ENCODE assay signal across 8 cellular contexts in the genomic region with DNA sequence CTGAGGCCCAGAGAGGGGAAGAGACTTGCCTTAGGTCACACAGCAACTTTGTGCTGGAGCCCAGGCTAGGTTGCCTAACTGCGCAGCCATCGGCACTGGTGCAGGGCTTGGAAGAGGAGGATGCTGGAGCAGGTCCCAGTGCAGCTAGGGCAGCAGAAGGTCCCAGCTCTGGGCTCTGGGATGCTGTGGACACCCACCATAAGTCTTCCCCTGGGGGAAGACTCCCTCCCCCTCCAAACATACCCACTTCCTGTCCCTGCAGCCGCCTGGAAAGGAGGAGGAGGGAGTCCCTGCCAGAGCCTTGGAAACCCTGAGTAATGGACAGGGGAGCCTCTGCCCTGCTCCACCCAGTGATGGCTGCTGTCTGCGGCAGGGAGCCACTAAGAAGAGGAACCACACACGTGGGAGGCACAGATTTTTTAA.
DNase-seq lines count a peak whose midpoint lies in the region; ATAC-seq, FAIRE-seq and TF ChIP-seq lines count a peak whose summit lies in the region.

No MANE protein-coding gene starts in this region.

- H3K9me3 ChIP-seq in GM12878 (replicated peaks; ENCODE audit: control insufficient read depth, insufficient read depth, low read length), result no peaks in the 10 kb centered on the region
- no peaks in the 10 kb centered on the region for H3K9me3 ChIP-seq in aorta (ENCODE audit: control insufficient read depth, low read length)

- H3K27ac ChIP-seq in KMS-11 (no peak overlapping the region), GM12878 (ENCODE audit: control insufficient read depth, insufficient read depth) (no peak overlapping the region), aorta (ENCODE audit: low read depth in 1 of 2, low read length in 2 of 2) (peak overlapping the region in 1 of 2 donors; percentile 69)

- H3K4me3 ChIP-seq in KMS-11 (IDR thresholded peaks at IDR 0.05; ENCODE audit: insufficient read depth, low read depth, low read length), result no peak overlapping the region
- H3K4me3 ChIP-seq in GM12878, result no peak overlapping the region
- no peak overlapping the region for H3K4me3 ChIP-seq in aorta (ENCODE audit: low read length in 2 of 2)

- no peak for TF ChIP-seq EP300 in GM12878 (IDR thresholded peaks at IDR 0.05; ENCODE audit: borderline replicate concordance in 1 of 2, control insufficient read depth in 1 of 2, low read depth in 2 of 2, low read length in 2 of 2)

- H3K4me2 ChIP-seq in KMS-11 (peak overlapping the region; percentile 15; the same call in 1 of the 2 replicates), GM12878 (ENCODE audit: control insufficient read depth, insufficient read depth) (no peak overlapping the region)

- CTCF ChIA-PET in GM12878 (lab: Yijun Ruan, JAX), result interaction anchor here (1.6 kb wide), 1 partner anchor 123 kb away, joined by 3 read pairs; no protein-coding TSS in a partner anchor

- TF ChIP-seq RAD21 in GM12878 (IDR thresholded peaks at IDR 0.05; ENCODE audit: insufficient read depth, low read depth, low read length), result no peak

- in situ Hi-C loops in GM12878 (cut with MboI), result no loop called here

- ATAC-seq in GM12878 (peak; percentile 22; the same call in 2 of the 3 replicates), aorta (ENCODE audit: low FRiP score) (peak; percentile 65), GM21528 (IDR thresholded peaks at IDR 0.05; ENCODE audit: low FRiP score, unreplicated experiment) (no peak), HG03342 (IDR thresholded peaks at IDR 0.05; ENCODE audit: unreplicated experiment) (no peak)

- no peak for FAIRE-seq in GM12878 (lab: Jason Lieb, UNC)

- TF ChIP-seq CTCF in KMS-11 (conservative IDR thresholded peaks at IDR 0.05; ENCODE audit: low read depth, low read length) (no peak), GM12878 (IDR thresholded peaks at IDR 0.05 in 2 of 3, conservative IDR thresholded peaks at IDR 0.05 in 1 of 3; ENCODE audit: control insufficient read depth in 2 of 3, extremely low read depth in 1 of 3, insufficient read depth in 1 of 3, low read depth in 3 of 3, low read length in 3 of 3) (no peak)

- SMC1A ChIA-PET in GM12878 (lab: Charles Lee; ENCODE audit: uncharacterized antibody, unreplicated experiment), result interaction anchor here (1.7 kb wide), 1 partner anchor 10 kb away, joined by 6 read pairs; no protein-coding TSS in a partner anchor

- RAD21 ChIA-PET in GM12878 (lab: Charles Lee; ENCODE audit: unreplicated experiment), result interaction anchor here (0.8 to 1.3 kb wide), 2 partner anchors 35 to 160 kb away, joined by 3 read pairs; no protein-coding TSS in a partner anchor

- no peak for TF ChIP-seq POLR2A in GM12878 (IDR thresholded peaks at IDR 0.05; ENCODE audit: low read depth, low read length)

- H3K27me3 ChIP-seq in KMS-11 (ENCODE audit: insufficient read depth, low read depth) (no peaks in the 10 kb centered on the region), GM12878 (replicated peaks in 1 of 2; ENCODE audit: control insufficient read depth in 2 of 2, insufficient read depth in 2 of 2, low read length in 1 of 2) (peaks cover 12 to 18% of the 10 kb centered on the region in 2 experiments), aorta (ENCODE audit: control insufficient read depth in 1 of 2, insufficient read depth in 2 of 2, low read length in 1 of 2) (no peaks in the 10 kb centered on the region)

- no peak overlapping the region for H2AFZ ChIP-seq in KMS-11 (ENCODE audit: low read depth)
- no peak overlapping the region for H2AFZ ChIP-seq in GM12878 (ENCODE audit: control insufficient read depth, low read depth, low read length)

- H3K4me1 ChIP-seq in KMS-11 (ENCODE audit: low read depth, poor library complexity, severe bottlenecking), result no peaks in the 10 kb centered on the region
- H3K4me1 ChIP-seq in GM12878 (ENCODE audit: control insufficient read depth, insufficient read depth, low read length), result peaks cover 10% of the 10 kb centered on the region
- no peaks in the 10 kb centered on the region for H3K4me1 ChIP-seq in aorta (ENCODE audit: control insufficient read depth in 1 of 2, insufficient read depth in 2 of 2, low read length in 2 of 2)

- DNase-seq in CD1c-positive myeloid dendritic cell (ENCODE audit: extremely low spot score), result peak; percentile 72
- no peak for DNase-seq in GM12878 (ENCODE audit: low read depth, low spot score)
- DNase-seq in myocyte (ENCODE audit: low read depth), result peak; percentile 55
- peak in 1 of 2 donors; percentile 80 for DNase-seq in aorta
- no peak for DNase-seq in dermis blood vessel endothelial cell

- H4K20me1 ChIP-seq in KMS-11 (ENCODE audit: insufficient read depth) (no peaks in the 10 kb centered on the region), GM12878 (ENCODE audit: control insufficient read depth, insufficient read depth) (no peaks in the 10 kb centered on the region)

- WGBS in GM12878 (ENCODE audit: insufficient coverage, insufficient replicate concordance, low lambda C conversion rate, missing lambda C conversion rate), result 16% methylated on average over 5 of the region's 5 CpGs
- 12 to 14% methylated on average over 5 of the region's 5 CpGs for WGBS in aorta, 2 donors

- POLR2A ChIA-PET in GM12878 (lab: Charles Lee), result interaction anchor here (1.1 kb wide), 1 partner anchor 10 kb away, joined by 4 read pairs; no protein-coding TSS in a partner anchor

- intact Hi-C loops in GM12878 (cut with micrococcal nuclease; ENCODE audit: unreplicated experiment) (no loop called here), aorta (cut with DNase I) (loop anchor here (5.0 to 10.0 kb wide), 5 partner anchors 73 to 256 kb away; a partner anchor contains a TSS)

- no peaks in the 10 kb centered on the region for H3K79me2 ChIP-seq in KMS-11 (ENCODE audit: insufficient read depth, low read depth)
- H3K79me2 ChIP-seq in GM12878 (ENCODE audit: control insufficient read depth, insufficient read depth, low read length), result no peaks in the 10 kb centered on the region

- no peak overlapping the region for H3K9ac ChIP-seq in KMS-11
- no peak overlapping the region for H3K9ac ChIP-seq in GM12878 (ENCODE audit: control insufficient read depth, insufficient read depth, low read length)

- no TSS peak for BruUV-seq in GM12878 (replicated peaks; lab: Mats Ljungman, UMichigan)

- no peaks in the 10 kb centered on the region for H3K36me3 ChIP-seq in KMS-11 (ENCODE audit: insufficient read depth)
- no peaks in the 10 kb centered on the region for H3K36me3 ChIP-seq in GM12878 (ENCODE audit: control insufficient read depth in 2 of 2, insufficient read depth in 2 of 2, low read length in 1 of 2)
- H3K36me3 ChIP-seq in aorta (ENCODE audit: control insufficient read depth in 1 of 2, insufficient read depth in 2 of 2, low read length in 1 of 2), result no peaks in the 10 kb centered on the region

TF ChIP-seq in GM12878, 131 proteins besides CTCF, POLR2A, EP300 and RAD21:
- TF ChIP-seq YY1 (IDR thresholded peaks at IDR 0.05; ENCODE audit: low read depth, low read length) (peak; percentile 56; the same call in 1 of the 2 replicates), NBN (IDR thresholded peaks at IDR 0.05) (0 out of 2 replicates have a peak, but pooled peaks have one; percentile 25), RAD51 (IDR thresholded peaks at IDR 0.05) (no peak), DPF2 (IDR thresholded peaks at IDR 0.05) (no peak), POLR2AphosphoS5 (IDR thresholded peaks at IDR 0.05; ENCODE audit: low read length) (no peak), IKZF1 (conservative IDR thresholded peaks at IDR 0.05) (peak; percentile 56), EZH2 (IDR thresholded peaks at IDR 0.05; ENCODE audit: borderline replicate concordance, control insufficient read depth, low read depth, low read length) (no peak), SMARCA5 (IDR thresholded peaks at IDR 0.05) (peak; percentile 86), RUNX3 (IDR thresholded peaks at IDR 0.05; ENCODE audit: low read length) (peak; percentile 17; the same call in 1 of the 2 replicates), GATAD2B (conservative IDR thresholded peaks at IDR 0.05; ENCODE audit: low read depth) (0 out of 2 replicates have a peak, but pooled peaks have one; percentile 35), EGR1 (IDR thresholded peaks at IDR 0.05; ENCODE audit: borderline replicate concordance in 1 of 2, low read depth in 2 of 2, low read length in 2 of 2) (0 out of 3 replicates have a peak, but pooled peaks of 1 of the 2 experiments have one; percentile 14)
- TF ChIP-seq, protein P1, sequence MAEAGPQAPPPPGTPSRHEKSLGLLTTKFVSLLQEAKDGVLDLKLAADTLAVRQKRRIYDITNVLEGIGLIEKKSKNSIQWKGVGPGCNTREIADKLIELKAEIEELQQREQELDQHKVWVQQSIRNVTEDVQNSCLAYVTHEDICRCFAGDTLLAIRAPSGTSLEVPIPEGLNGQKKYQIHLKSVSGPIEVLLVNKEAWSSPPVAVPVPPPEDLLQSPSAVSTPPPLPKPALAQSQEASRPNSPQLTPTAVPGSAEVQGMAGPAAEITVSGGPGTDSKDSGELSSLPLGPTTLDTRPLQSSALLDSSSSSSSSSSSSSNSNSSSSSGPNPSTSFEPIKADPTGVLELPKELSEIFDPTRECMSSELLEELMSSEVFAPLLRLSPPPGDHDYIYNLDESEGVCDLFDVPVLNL (IDR thresholded peaks at IDR 0.05; ENCODE audit: low read depth, low read length), result no peak
- TF ChIP-seq, protein P2, sequence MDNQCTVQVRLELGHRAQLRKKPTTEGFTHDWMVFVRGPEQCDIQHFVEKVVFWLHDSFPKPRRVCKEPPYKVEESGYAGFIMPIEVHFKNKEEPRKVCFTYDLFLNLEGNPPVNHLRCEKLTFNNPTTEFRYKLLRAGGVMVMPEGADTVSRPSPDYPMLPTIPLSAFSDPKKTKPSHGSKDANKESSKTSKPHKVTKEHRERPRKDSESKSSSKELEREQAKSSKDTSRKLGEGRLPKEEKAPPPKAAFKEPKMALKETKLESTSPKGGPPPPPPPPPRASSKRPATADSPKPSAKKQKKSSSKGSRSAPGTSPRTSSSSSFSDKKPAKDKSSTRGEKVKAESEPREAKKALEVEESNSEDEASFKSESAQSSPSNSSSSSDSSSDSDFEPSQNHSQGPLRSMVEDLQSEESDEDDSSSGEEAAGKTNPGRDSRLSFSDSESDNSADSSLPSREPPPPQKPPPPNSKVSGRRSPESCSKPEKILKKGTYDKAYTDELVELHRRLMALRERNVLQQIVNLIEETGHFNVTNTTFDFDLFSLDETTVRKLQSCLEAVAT (IDR thresholded peaks at IDR 0.05), result 0 out of 2 replicates have a peak, but pooled peaks have one; percentile 22
- TF ChIP-seq, protein P3, sequence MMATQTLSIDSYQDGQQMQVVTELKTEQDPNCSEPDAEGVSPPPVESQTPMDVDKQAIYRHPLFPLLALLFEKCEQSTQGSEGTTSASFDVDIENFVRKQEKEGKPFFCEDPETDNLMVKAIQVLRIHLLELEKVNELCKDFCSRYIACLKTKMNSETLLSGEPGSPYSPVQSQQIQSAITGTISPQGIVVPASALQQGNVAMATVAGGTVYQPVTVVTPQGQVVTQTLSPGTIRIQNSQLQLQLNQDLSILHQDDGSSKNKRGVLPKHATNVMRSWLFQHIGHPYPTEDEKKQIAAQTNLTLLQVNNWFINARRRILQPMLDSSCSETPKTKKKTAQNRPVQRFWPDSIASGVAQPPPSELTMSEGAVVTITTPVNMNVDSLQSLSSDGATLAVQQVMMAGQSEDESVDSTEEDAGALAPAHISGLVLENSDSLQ (IDR thresholded peaks at IDR 0.05), result peak; percentile 83
TF ChIP-seq in GM12878: peak in this region for 9.

Comparison
In these comparisons a context has a peak if more than half of its experiments do, and no peak if none do; other contexts are left out.
1. DNase-seq: peak in CD1c-positive myeloid dendritic cell (single experiment) and myocyte (single experiment); none in GM12878 (single experiment) and dermis blood vessel endothelial cell (single experiment).
2. ATAC-seq: peak in GM12878 (single experiment) and aorta (single experiment); none in GM21528 (single experiment) and HG03342 (single experiment).